Comparison of ENCODE assay signal across 1 cellular context in genomic region chr11:70270104-70270876, GRCh38.
TF ChIP-seq lines count a peak whose summit lies in the region.

Gene PPFIA1 (plus strand): TSS chr11:70270690. CDS start chr11:70272173, 1,483 bp downstream.

TF ChIP-seq in HepG2, 621 proteins besides CTCF, POLR2A, EP300 and RAD21 (continued from another document and continues in another):
- no peak for TF ChIP-seq ZBTB34 (CRISPR knock-in tag; IDR thresholded peaks at IDR 0.05)
- no peak for TF ChIP-seq AKAP8 (CRISPR knock-in tag; IDR thresholded peaks at IDR 0.05)
- TF ChIP-seq NCOA2 (CRISPR knock-in tag; IDR thresholded peaks at IDR 0.05) = no peak
- TF ChIP-seq, protein P1, sequence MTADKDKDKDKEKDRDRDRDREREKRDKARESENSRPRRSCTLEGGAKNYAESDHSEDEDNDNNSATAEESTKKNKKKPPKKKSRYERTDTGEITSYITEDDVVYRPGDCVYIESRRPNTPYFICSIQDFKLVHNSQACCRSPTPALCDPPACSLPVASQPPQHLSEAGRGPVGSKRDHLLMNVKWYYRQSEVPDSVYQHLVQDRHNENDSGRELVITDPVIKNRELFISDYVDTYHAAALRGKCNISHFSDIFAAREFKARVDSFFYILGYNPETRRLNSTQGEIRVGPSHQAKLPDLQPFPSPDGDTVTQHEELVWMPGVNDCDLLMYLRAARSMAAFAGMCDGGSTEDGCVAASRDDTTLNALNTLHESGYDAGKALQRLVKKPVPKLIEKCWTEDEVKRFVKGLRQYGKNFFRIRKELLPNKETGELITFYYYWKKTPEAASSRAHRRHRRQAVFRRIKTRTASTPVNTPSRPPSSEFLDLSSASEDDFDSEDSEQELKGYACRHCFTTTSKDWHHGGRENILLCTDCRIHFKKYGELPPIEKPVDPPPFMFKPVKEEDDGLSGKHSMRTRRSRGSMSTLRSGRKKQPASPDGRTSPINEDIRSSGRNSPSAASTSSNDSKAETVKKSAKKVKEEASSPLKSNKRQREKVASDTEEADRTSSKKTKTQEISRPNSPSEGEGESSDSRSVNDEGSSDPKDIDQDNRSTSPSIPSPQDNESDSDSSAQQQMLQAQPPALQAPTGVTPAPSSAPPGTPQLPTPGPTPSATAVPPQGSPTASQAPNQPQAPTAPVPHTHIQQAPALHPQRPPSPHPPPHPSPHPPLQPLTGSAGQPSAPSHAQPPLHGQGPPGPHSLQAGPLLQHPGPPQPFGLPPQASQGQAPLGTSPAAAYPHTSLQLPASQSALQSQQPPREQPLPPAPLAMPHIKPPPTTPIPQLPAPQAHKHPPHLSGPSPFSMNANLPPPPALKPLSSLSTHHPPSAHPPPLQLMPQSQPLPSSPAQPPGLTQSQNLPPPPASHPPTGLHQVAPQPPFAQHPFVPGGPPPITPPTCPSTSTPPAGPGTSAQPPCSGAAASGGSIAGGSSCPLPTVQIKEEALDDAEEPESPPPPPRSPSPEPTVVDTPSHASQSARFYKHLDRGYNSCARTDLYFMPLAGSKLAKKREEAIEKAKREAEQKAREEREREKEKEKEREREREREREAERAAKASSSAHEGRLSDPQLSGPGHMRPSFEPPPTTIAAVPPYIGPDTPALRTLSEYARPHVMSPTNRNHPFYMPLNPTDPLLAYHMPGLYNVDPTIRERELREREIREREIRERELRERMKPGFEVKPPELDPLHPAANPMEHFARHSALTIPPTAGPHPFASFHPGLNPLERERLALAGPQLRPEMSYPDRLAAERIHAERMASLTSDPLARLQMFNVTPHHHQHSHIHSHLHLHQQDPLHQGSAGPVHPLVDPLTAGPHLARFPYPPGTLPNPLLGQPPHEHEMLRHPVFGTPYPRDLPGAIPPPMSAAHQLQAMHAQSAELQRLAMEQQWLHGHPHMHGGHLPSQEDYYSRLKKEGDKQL (CRISPR knock-in tag; IDR thresholded peaks at IDR 0.05; ENCODE audit: low read depth) = no peak
- TF ChIP-seq ZSCAN20 (CRISPR knock-in tag; IDR thresholded peaks at IDR 0.05; ENCODE audit: borderline replicate concordance) = peak; percentile 89; the same call in 1 of the 2 replicates
- TF ChIP-seq RARA (CRISPR knock-in tag; IDR thresholded peaks at IDR 0.05) = no peak
- TF ChIP-seq HDAC2 (CRISPR knock-in tag; IDR thresholded peaks at IDR 0.05) = peak; percentile 66; the same call in 1 of the 2 replicates
- TF ChIP-seq MAFF (IDR thresholded peaks at IDR 0.05; ENCODE audit: low read depth, low read length) = no peak
- no peak for TF ChIP-seq ZNF572 (CRISPR knock-in tag; IDR thresholded peaks at IDR 0.05)
- 0 out of 2 replicates have a peak, but pooled peaks have one; percentile 40 for TF ChIP-seq ZNF205 (CRISPR knock-in tag; IDR thresholded peaks at IDR 0.05)
- TF ChIP-seq ZNF597 (CRISPR knock-in tag; IDR thresholded peaks at IDR 0.05) = no peak
- TF ChIP-seq HCFC1 (IDR thresholded peaks at IDR 0.05; ENCODE audit: low read depth, low read length) = no peak
- no peak for TF ChIP-seq LRRFIP1 (CRISPR knock-in tag; conservative IDR thresholded peaks at IDR 0.05)
- no peak for TF ChIP-seq TEAD2 (CRISPR knock-in tag; IDR thresholded peaks at IDR 0.05)
- no peak for TF ChIP-seq ZFP36 (IDR thresholded peaks at IDR 0.05; ENCODE audit: borderline replicate concordance, low read depth, low read length, partially characterized antibody)
- no peak; the same call in 1 of the 2 replicates for TF ChIP-seq PRMT3 (CRISPR knock-in tag; IDR thresholded peaks at IDR 0.05; ENCODE audit: borderline replicate concordance, low read depth)
- peak; percentile 92 for TF ChIP-seq ZEB1 (IDR thresholded peaks at IDR 0.05; ENCODE audit: insufficient replicate concordance, low read depth)
- TF ChIP-seq HNRNPLL (IDR thresholded peaks at IDR 0.05; ENCODE audit: low read depth, low read length, poor library complexity, severe bottlenecking) = peak; percentile 60
- TF ChIP-seq SETDB1 (CRISPR knock-in tag; IDR thresholded peaks at IDR 0.05; ENCODE audit: borderline replicate concordance) = no peak
- no peak for TF ChIP-seq MZF1 (CRISPR knock-in tag; IDR thresholded peaks at IDR 0.05; ENCODE audit: borderline replicate concordance)
- TF ChIP-seq ZBTB38 (CRISPR knock-in tag; IDR thresholded peaks at IDR 0.05) = no peak; the same call in 1 of the 2 replicates
- no peak for TF ChIP-seq RFX1 (IDR thresholded peaks at IDR 0.05)
- no peak for TF ChIP-seq SYNCRIP (IDR thresholded peaks at IDR 0.05; ENCODE audit: insufficient read depth, low read depth, low read length)
- TF ChIP-seq SMC3 (IDR thresholded peaks at IDR 0.05; ENCODE audit: low read length) = no peak
- no peak for TF ChIP-seq DNMT3B (CRISPR knock-in tag; conservative IDR thresholded peaks at IDR 0.05)
- peak; percentile 57; the same call in 1 of the 2 replicates for TF ChIP-seq CCDC6 (CRISPR knock-in tag; IDR thresholded peaks at IDR 0.05)
- TF ChIP-seq ZFP90 (CRISPR knock-in tag; IDR thresholded peaks at IDR 0.05; ENCODE audit: borderline replicate concordance) = peak; percentile 89; the same call in 1 of the 2 replicates
- no peak for TF ChIP-seq RCOR2 (CRISPR knock-in tag; IDR thresholded peaks at IDR 0.05)
- peak; percentile 54; the same call in 1 of the 3 replicates for TF ChIP-seq MXI1 (IDR thresholded peaks at IDR 0.05; ENCODE audit: borderline replicate concordance, low read depth, low read length)
- peak; percentile 25; the same call in 1 of the 2 replicates for TF ChIP-seq BCL6 (CRISPR knock-in tag; IDR thresholded peaks at IDR 0.05)
- TF ChIP-seq, protein P2, sequence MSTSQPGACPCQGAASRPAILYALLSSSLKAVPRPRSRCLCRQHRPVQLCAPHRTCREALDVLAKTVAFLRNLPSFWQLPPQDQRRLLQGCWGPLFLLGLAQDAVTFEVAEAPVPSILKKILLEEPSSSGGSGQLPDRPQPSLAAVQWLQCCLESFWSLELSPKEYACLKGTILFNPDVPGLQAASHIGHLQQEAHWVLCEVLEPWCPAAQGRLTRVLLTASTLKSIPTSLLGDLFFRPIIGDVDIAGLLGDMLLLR (CRISPR knock-in tag; IDR thresholded peaks at IDR 0.05) = no peak
- no peak for TF ChIP-seq ZNF382 (CRISPR knock-in tag; IDR thresholded peaks at IDR 0.05; ENCODE audit: borderline replicate concordance)
- no peak for TF ChIP-seq SKIL (CRISPR knock-in tag; IDR thresholded peaks at IDR 0.05; ENCODE audit: borderline replicate concordance)
- TF ChIP-seq NAIF1 (CRISPR knock-in tag; IDR thresholded peaks at IDR 0.05; ENCODE audit: borderline replicate concordance) = no peak
- TF ChIP-seq ZNF558 (CRISPR knock-in tag; IDR thresholded peaks at IDR 0.05; ENCODE audit: borderline replicate concordance) = peak; percentile 38; the same call in 1 of the 2 replicates
- TF ChIP-seq MAZ (IDR thresholded peaks at IDR 0.05; ENCODE audit: borderline replicate concordance, low read depth, low read length) = peak; percentile 90
- peak; percentile 79 for TF ChIP-seq MAZ (CRISPR knock-in tag; IDR thresholded peaks at IDR 0.05; ENCODE audit: low read depth)
- no peak for TF ChIP-seq ETV6 (CRISPR knock-in tag; conservative IDR thresholded peaks at IDR 0.05)
- no peak for TF ChIP-seq ZZZ3 (CRISPR knock-in tag; IDR thresholded peaks at IDR 0.05; ENCODE audit: borderline replicate concordance)
- TF ChIP-seq ATF1 (CRISPR knock-in tag; IDR thresholded peaks at IDR 0.05) = no peak
- TF ChIP-seq SNAI1 (CRISPR knock-in tag; IDR thresholded peaks at IDR 0.05; ENCODE audit: borderline replicate concordance) = no peak
- TF ChIP-seq ZNF17 (CRISPR knock-in tag; IDR thresholded peaks at IDR 0.05) = no peak
- TF ChIP-seq, protein P3, sequence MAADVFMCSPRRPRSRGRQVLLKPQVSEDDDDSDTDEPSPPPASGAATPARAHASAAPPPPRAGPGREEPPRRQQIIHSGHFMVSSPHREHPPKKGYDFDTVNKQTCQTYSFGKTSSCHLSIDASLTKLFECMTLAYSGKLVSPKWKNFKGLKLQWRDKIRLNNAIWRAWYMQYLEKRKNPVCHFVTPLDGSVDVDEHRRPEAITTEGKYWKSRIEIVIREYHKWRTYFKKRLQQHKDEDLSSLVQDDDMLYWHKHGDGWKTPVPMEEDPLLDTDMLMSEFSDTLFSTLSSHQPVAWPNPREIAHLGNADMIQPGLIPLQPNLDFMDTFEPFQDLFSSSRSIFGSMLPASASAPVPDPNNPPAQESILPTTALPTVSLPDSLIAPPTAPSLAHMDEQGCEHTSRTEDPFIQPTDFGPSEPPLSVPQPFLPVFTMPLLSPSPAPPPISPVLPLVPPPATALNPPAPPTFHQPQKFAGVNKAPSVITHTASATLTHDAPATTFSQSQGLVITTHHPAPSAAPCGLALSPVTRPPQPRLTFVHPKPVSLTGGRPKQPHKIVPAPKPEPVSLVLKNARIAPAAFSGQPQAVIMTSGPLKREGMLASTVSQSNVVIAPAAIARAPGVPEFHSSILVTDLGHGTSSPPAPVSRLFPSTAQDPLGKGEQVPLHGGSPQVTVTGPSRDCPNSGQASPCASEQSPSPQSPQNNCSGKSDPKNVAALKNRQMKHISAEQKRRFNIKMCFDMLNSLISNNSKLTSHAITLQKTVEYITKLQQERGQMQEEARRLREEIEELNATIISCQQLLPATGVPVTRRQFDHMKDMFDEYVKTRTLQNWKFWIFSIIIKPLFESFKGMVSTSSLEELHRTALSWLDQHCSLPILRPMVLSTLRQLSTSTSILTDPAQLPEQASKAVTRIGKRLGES (CRISPR knock-in tag; IDR thresholded peaks at IDR 0.05; ENCODE audit: borderline replicate concordance) = no peak
- TF ChIP-seq ZNF18 (CRISPR knock-in tag; IDR thresholded peaks at IDR 0.05; ENCODE audit: insufficient replicate concordance) = peak; percentile 65
- TF ChIP-seq ZNF709 (CRISPR knock-in tag; IDR thresholded peaks at IDR 0.05) = no peak
- TF ChIP-seq ZNF547 (CRISPR knock-in tag; IDR thresholded peaks at IDR 0.05) = peak; percentile 65; the same call in 1 of the 2 replicates
- TF ChIP-seq ELF1 (CRISPR knock-in tag; IDR thresholded peaks at IDR 0.05) = no peak
- no peak for TF ChIP-seq NCOA1 (CRISPR knock-in tag; IDR thresholded peaks at IDR 0.05)
- no peak for TF ChIP-seq SMARCE1 (IDR thresholded peaks at IDR 0.05; ENCODE audit: borderline replicate concordance)
- TF ChIP-seq KLF11 (CRISPR knock-in tag; IDR thresholded peaks at IDR 0.05) = no peak
